In genomic region chr9:80699551-80699998, GRCh38 we compare ENCODE assay signal across 11 cellular contexts.
A peak's percentile ranks its signal among the peaks of the same experiment; 100 is the strongest.
DNase-seq lines count a peak whose midpoint lies in the region; ATAC-seq and TF ChIP-seq lines count a peak whose summit lies in the region.
"Had no signal": no experiment of that assay in that cellular context is flagged by ENCODE, and none has a peak within 500 bp of the region (broad histone marks: within the 10 kb centered on the region; RNA-seq: fewer than 3 reads in every experiment).

No MANE protein-coding gene starts in this region.

- no peak overlapping the region for H2BK12ac ChIP-seq in trophoblast cell (ENCODE audit: low read length)

- no peak overlapping the region for H4K91ac ChIP-seq in trophoblast cell (ENCODE audit: low read depth, low read length)

- H3K9me3 Mint-ChIP-seq in GM23338, result no peaks in the 10 kb centered on the region; the same call in 2 of the 3 replicates
- H3K9me3 Mint-ChIP-seq in activated naive CD4-positive, alpha-beta T cell treated with anti-CD3 and anti-CD28 coated beads, Interleukin-2, amount 50 U/mL, for 72 hours, result peaks cover 4 to 10% of the 10 kb centered on the region in 2 donors
- H3K9me3 Mint-ChIP-seq: stimulated activated naive B cell treated with anti-CD40 and anti-IgM and Interleukin-4, amounts not matched to agents 10 μg/mL and 1 μg/mL and 100 μg/mL, for 72 hours had no signal

- no CpG with 5 or more reads among the region's 2 CpGs for WGBS in trophoblast cell (ENCODE audit: extremely low coverage, insufficient coverage, insufficient read length)

- H3K4me3 Mint-ChIP-seq in GM23338, result no peak overlapping the region
- H3K4me3 Mint-ChIP-seq: stimulated activated naive B cell treated with anti-CD40 and anti-IgM and Interleukin-4, amounts not matched to agents 10 μg/mL and 1 μg/mL and 100 μg/mL, for 72 hours had no signal

- no peaks in the 10 kb centered on the region for H3K79me2 ChIP-seq in GM23338 (replicated peaks; ENCODE audit: insufficient read depth)
- H3K79me2 ChIP-seq in trophoblast cell (ENCODE audit: control insufficient read depth, insufficient read depth, low read length, poor library complexity), result no peaks in the 10 kb centered on the region

- no peaks in the 10 kb centered on the region for H3F3A ChIP-seq in GM23338 (replicated peaks; ENCODE audit: low read depth)

- H2BK5ac ChIP-seq in trophoblast cell (ENCODE audit: low read depth, low read length, poor library complexity), result no peak overlapping the region

- H3K27me3 Mint-ChIP-seq in GM23338 (ENCODE audit: insufficient read depth, low read depth, poor library complexity), result no peaks in the 10 kb centered on the region
- H3K27me3 Mint-ChIP-seq: stimulated activated naive B cell treated with anti-CD40 and anti-IgM and Interleukin-4, amounts not matched to agents 10 μg/mL and 1 μg/mL and 100 μg/mL, for 72 hours had no signal

- H3K4me1 ChIP-seq in GM23338 (ENCODE audit: insufficient read depth), result peaks cover 18% of the 10 kb centered on the region
- no peaks in the 10 kb centered on the region for H3K4me1 ChIP-seq in trophoblast cell (ENCODE audit: control insufficient read depth in 1 of 2, insufficient read depth in 2 of 2, low read length in 2 of 2)

- H3K27ac ChIP-seq in GM23338 (ENCODE audit: low read depth) (no peak overlapping the region), RWPE1 (no peak overlapping the region), trophoblast cell (ENCODE audit: low read depth, low read length) (peak overlapping the region; percentile 42)

- H3K4ac ChIP-seq in trophoblast cell (ENCODE audit: low read depth, low read length), result no peak overlapping the region

- H4K20me1 ChIP-seq in GM23338 (replicated peaks; ENCODE audit: insufficient read depth), result no peaks in the 10 kb centered on the region

- H4K12ac ChIP-seq in trophoblast cell (ENCODE audit: low read depth, low read length), result no peak overlapping the region

- no peak overlapping the region for H3K14ac ChIP-seq in trophoblast cell (ENCODE audit: low read length)

- no peak overlapping the region for H2AK5ac ChIP-seq in trophoblast cell (ENCODE audit: low read length)

- no peak overlapping the region for H3K23ac ChIP-seq in trophoblast cell (ENCODE audit: low read length)

- no peak overlapping the region for H3K9ac ChIP-seq in trophoblast cell (ENCODE audit: low read length)

- peak; percentile 36 for ATAC-seq in GM23338
- ATAC-seq in GM21786 (IDR thresholded peaks at IDR 0.05; ENCODE audit: unreplicated experiment), result no peak
- ATAC-seq in HG03571 (IDR thresholded peaks at IDR 0.05; ENCODE audit: unreplicated experiment), result no peak
- no peak for ATAC-seq in activated naive CD4-positive, alpha-beta T cell treated with anti-CD3 and anti-CD28 coated beads, Interleukin-2, amount 50 U/mL, for 72 hours
- ATAC-seq: stimulated activated naive B cell treated with anti-CD40 and anti-IgM and Interleukin-4, amounts not matched to agents 10 μg/mL and 1 μg/mL and 100 μg/mL, for 72 hours had no signal

- H3K9me2 ChIP-seq in GM23338 (ENCODE audit: insufficient read depth), result 0 out of 2 replicates have a peak, but pooled peaks cover 4% of the 10 kb centered on the region

- H3K36me3 ChIP-seq in GM23338 (ENCODE audit: insufficient read depth), result no peaks in the 10 kb centered on the region
- no peaks in the 10 kb centered on the region for H3K36me3 ChIP-seq in trophoblast cell (ENCODE audit: control insufficient read depth in 1 of 2, insufficient read depth in 2 of 2, low read length in 2 of 2)

- no peak overlapping the region for H4K8ac ChIP-seq in trophoblast cell (ENCODE audit: low read depth, low read length)

- POLR2A ChIA-PET in RWPE1 (lab: Yijun Ruan, JAX; ENCODE audit: low non-redundant PET), result no interaction called here

- DNase-seq in GM23338 (ENCODE audit: low spot score), result peak; percentile 6
- peak; percentile 65 for DNase-seq in RWPE1 (ENCODE audit: low spot score)
- peak; percentile 54 for DNase-seq in fibroblast of mammary gland (ENCODE audit: low read depth)
- DNase-seq in trophoblast cell, result peak; percentile 75 to 81
- DNase-seq in activated naive CD4-positive, alpha-beta T cell treated with anti-CD3 and anti-CD28 coated beads, Interleukin-2, amount 50 U/mL, for 72 hours (ENCODE audit: low spot score in 2 of 2), result no peak
- no peak for DNase-seq in activated CD4-positive, alpha-beta T cell treated with anti-CD3 and anti-CD28 coated beads, Interleukin-2, amount 50 U/mL, for 1 hour
- DNase-seq: left cardiac atrium; stimulated activated naive B cell treated with anti-CD40 and anti-IgM and Interleukin-4, amounts not matched to agents 10 μg/mL and 1 μg/mL and 100 μg/mL, for 72 hours had no signal

- H3K36me3 Mint-ChIP-seq in GM23338 (ENCODE audit: low read depth), result no peaks in the 10 kb centered on the region
- H3K36me3 Mint-ChIP-seq in activated naive CD4-positive, alpha-beta T cell treated with anti-CD3 and anti-CD28 coated beads, Interleukin-2, amount 50 U/mL, for 72 hours, result no peaks in the 10 kb centered on the region
- H3K36me3 Mint-ChIP-seq: stimulated activated naive B cell treated with anti-CD40 and anti-IgM and Interleukin-4, amounts not matched to agents 10 μg/mL and 1 μg/mL and 100 μg/mL, for 72 hours had no signal

- H3K27ac Mint-ChIP-seq in GM23338, result peak overlapping the region; percentile 27; the same call in 1 of the 2 replicates
- no peak overlapping the region for H3K27ac Mint-ChIP-seq in activated naive CD4-positive, alpha-beta T cell treated with anti-CD3 and anti-CD28 coated beads, Interleukin-2, amount 50 U/mL, for 72 hours
- H3K27ac Mint-ChIP-seq: stimulated activated naive B cell treated with anti-CD40 and anti-IgM and Interleukin-4, amounts not matched to agents 10 μg/mL and 1 μg/mL and 100 μg/mL, for 72 hours had no signal

- H3K27me3 ChIP-seq in GM23338 (ENCODE audit: insufficient read depth) (no peaks in the 10 kb centered on the region), trophoblast cell (ENCODE audit: insufficient read depth, low read length) (no peaks in the 10 kb centered on the region)

- no peak overlapping the region for H3K18ac ChIP-seq in trophoblast cell (ENCODE audit: low read length)

- no peak overlapping the region; the same call in 1 of the 2 replicates for H2AFZ ChIP-seq in GM23338
- H2AFZ ChIP-seq in trophoblast cell (ENCODE audit: insufficient read depth, low read length, poor library complexity), result no peak overlapping the region

- peak overlapping the region; percentile 30 for H3K4me2 ChIP-seq in GM23338
- H3K4me2 ChIP-seq in trophoblast cell (ENCODE audit: low read length), result no peak overlapping the region

- H3K9me3 ChIP-seq in trophoblast cell (ENCODE audit: insufficient read depth, low read depth, low read length), result no peaks in the 10 kb centered on the region

- H3K4me1 Mint-ChIP-seq in GM23338, result peaks cover 18% of the 10 kb centered on the region; the same call in 2 of the 3 replicates
- H3K4me1 Mint-ChIP-seq: stimulated activated naive B cell treated with anti-CD40 and anti-IgM and Interleukin-4, amounts not matched to agents 10 μg/mL and 1 μg/mL and 100 μg/mL, for 72 hours had no signal

- TF ChIP-seq CTCF in GM23338 (conservative IDR thresholded peaks at IDR 0.05; ENCODE audit: low read depth in 2 of 2) (no peak), RWPE1 (conservative IDR thresholded peaks at IDR 0.05; ENCODE audit: low read depth) (no peak), fibroblast of mammary gland (conservative IDR thresholded peaks at IDR 0.05; ENCODE audit: control insufficient read depth, insufficient read depth, low read depth, low read length) (no peak)

- H3K79me1 ChIP-seq in trophoblast cell (ENCODE audit: low read length), result peaks cover 7% of the 10 kb centered on the region

- H2BK120ac ChIP-seq in trophoblast cell (ENCODE audit: insufficient read depth, low read length, poor library complexity), result no peak overlapping the region

- CTCF ChIA-PET in RWPE1 (lab: Yijun Ruan, JAX), result interaction anchor here (0.6 to 0.7 kb wide), 3 partner anchors 9 to 1192 kb away, joined by 3 to 4 read pairs (median 3); no protein-coding TSS in a partner anchor

- H3K4me3 ChIP-seq in GM23338, result no peak overlapping the region
- H3K4me3 ChIP-seq in fibroblast of mammary gland (ENCODE audit: control insufficient read depth, low read depth, low read length), result no peak overlapping the region
- H3K4me3 ChIP-seq in trophoblast cell (ENCODE audit: low read depth, low read length), result no peak overlapping the region
- H3K4me3 ChIP-seq: skin epidermis had no signal

Comparison
In these comparisons a context has a peak if more than half of its experiments do, and no peak if none do; other contexts are left out.
1. DNase-seq: peak in GM23338 (single experiment), RWPE1 (single experiment), fibroblast of mammary gland (single experiment) and trophoblast cell (2 of 2); none in activated naive CD4-positive, alpha-beta T cell treated with anti-CD3 and anti-CD28 coated beads, Interleukin-2, amount 50 U/mL, for 72 hours (0 of 2) and activated CD4-positive, alpha-beta T cell treated with anti-CD3 and anti-CD28 coated beads, Interleukin-2, amount 50 U/mL, for 1 hour (single experiment).